Comparison of ENCODE assay signal across 11 cellular contexts in genomic region chr6:25312703-25313102, GRCh38. TPM values are rescaled to one million over a fixed set of nuclear protein-coding genes. Genes with fewer than 3 reads are reported as not detected.
DNase-seq lines count a peak whose midpoint lies in the region; ATAC-seq, FAIRE-seq and TF ChIP-seq lines count a peak whose summit lies in the region.
"Had no signal": no experiment of that assay in that cellular context is flagged by ENCODE, and none has a peak within 500 bp of the region (broad histone marks: within the 10 kb centered on the region; RNA-seq: fewer than 3 reads in every experiment).

No MANE protein-coding gene starts in this region.

- intact Hi-C loops in mammary epithelial cell (cut with micrococcal nuclease) (loop anchor here (1.0 kb wide), 1 partner anchor 33 kb away; the partner anchor contains the start of gene CARMIL1), left colon (cut with DNase I, micrococcal nuclease) (no loop called here)

- H3K9me3 ChIP-seq in AG04450 (ENCODE audit: control insufficient read depth, insufficient read depth, low read length) (no peaks in the 10 kb centered on the region), mammary epithelial cell (replicated peaks; ENCODE audit: insufficient read depth, low read length) (no peaks in the 10 kb centered on the region)
- H3K9me3 ChIP-seq: sigmoid colon had no signal

- H3K27me3 ChIP-seq in AG04450 (ENCODE audit: control insufficient read depth, insufficient read depth, low read length) = no peaks in the 10 kb centered on the region
- no peaks in the 10 kb centered on the region for H3K27me3 ChIP-seq in mammary epithelial cell (ENCODE audit: insufficient read depth, low read length)
- H3K27me3 ChIP-seq: sigmoid colon had no signal

- peaks cover 33% of the 10 kb centered on the region for H3K4me1 ChIP-seq in mammary epithelial cell (ENCODE audit: insufficient read depth, low read length)

- no peak for FAIRE-seq in HTR-8/SVneo (lab: Jason Lieb, UNC)

- BruUV-seq in mammary epithelial cell (replicated peaks; lab: Mats Ljungman, UMichigan) = no TSS peak

- no peak overlapping the region for H2AFZ ChIP-seq in mammary epithelial cell (ENCODE audit: low read depth, low read length)

- peak; percentile 12; the same call in 1 of the 2 replicates for TF ChIP-seq CTCF in AG04450 (IDR thresholded peaks at IDR 0.05; ENCODE audit: low read depth, low read length)
- peak in 1 of 2 donors; percentile 25 for TF ChIP-seq CTCF in mammary epithelial cell (conservative IDR thresholded peaks at IDR 0.05 in 1 of 2, IDR thresholded peaks at IDR 0.05 in 1 of 2; ENCODE audit: extremely low read depth in 1 of 2, insufficient read depth in 1 of 2, low read depth in 1 of 2, low read length in 2 of 2)

- peaks cover 91% of the 10 kb centered on the region for H3K79me2 ChIP-seq in mammary epithelial cell (ENCODE audit: insufficient read depth, low read length)

- WGBS in mammary epithelial cell (ENCODE audit: low coverage, missing lambda C conversion rate) = 0% methylated on average over 2 of the region's 2 CpGs

- H3K27ac ChIP-seq in AG04450 (ENCODE audit: low read depth, low read length) (peak overlapping the region; percentile 31), mammary epithelial cell (ENCODE audit: insufficient read depth, low read depth, low read length) (peak overlapping the region; percentile 80)

- H4K20me1 ChIP-seq in mammary epithelial cell (ENCODE audit: insufficient read depth, low read length) = no peaks in the 10 kb centered on the region

- POLR2A ChIA-PET in AG04450 (lab: Yijun Ruan, JAX) = interaction anchor here (0.7 kb wide), 2 partner anchors 13 to 90 kb away, joined by 3 read pairs; no protein-coding TSS in a partner anchor

- H3K4me3 ChIP-seq in AG04450 (ENCODE audit: low read depth, low read length) (no peak overlapping the region), mammary epithelial cell (replicated peaks in 1 of 3; ENCODE audit: insufficient read depth in 1 of 3, low read depth in 2 of 3, low read length in 3 of 3) (peak overlapping the region in 2 of 3 experiments; percentile 9 to 44)
- H3K4me3 ChIP-seq: sigmoid colon had no signal

- no peaks in the 10 kb centered on the region for H3K36me3 ChIP-seq in mammary epithelial cell (ENCODE audit: insufficient read depth, low read length)
- H3K36me3 ChIP-seq: sigmoid colon had no signal

- CTCF ChIA-PET in AG04450 (lab: Charles Lee) = interaction anchor here (1.3 to 3.1 kb wide), 4 partner anchors 9 to 178 kb away, joined by 3 to 20 read pairs (median 12); partner anchors contain the start of gene CARMIL1
- CTCF ChIA-PET in mammary epithelial cell (lab: Charles Lee; ENCODE audit: low non-redundant PET) = no interaction called here

- dilution Hi-C loops in mammary epithelial cell (cut with HindIII; ENCODE audit: low sequenced_read_pairs) = loop anchor here (5.0 kb wide), 1 partner anchor 85 kb away; no protein-coding TSS in a partner anchor

- H3K4me2 ChIP-seq in mammary epithelial cell (ENCODE audit: insufficient read depth, low read depth, low read length) = peak overlapping the region; percentile 77

- in situ Hi-C loops in mammary epithelial cell (cut with MboI; ENCODE audit: low sequenced_read_pairs in 2 of 2) = no loop called here

- ATAC-seq in left colon (peak; percentile 45), GM18873 (IDR thresholded peaks at IDR 0.05; ENCODE audit: low FRiP score, unreplicated experiment) (no peak)

- DNase-seq in AG04450 (ENCODE audit: low read depth, low spot score) (no peak), HTR-8/SVneo (ENCODE audit: insufficient read length, low spot score) (peak; percentile 36), mammary epithelial cell (peak; percentile 77), left colon (no peak), T-helper 9 cell (no peak), HuH-7 (ENCODE audit: low spot score) (no peak)
- no peak for DNase-seq in stimulated activated CD4-positive, alpha-beta T cell treated with anti-CD3 and anti-CD28 coated beads, Interleukin-12 subunit alpha, Interleukin-12 subunit beta, amount 100 ng/mL, for 4 hours
- DNase-seq: activated CD4-positive, alpha-beta T cell treated with anti-CD3 and anti-CD28 coated beads, Interleukin-2, amount 50 U/mL, for 4 hours; NCI-H1436 treated with DMSO at 0.1 percent for 48 hours; sigmoid colon had no signal

- H3K9ac ChIP-seq in mammary epithelial cell (ENCODE audit: insufficient read depth, low read length) = no peak overlapping the region

RNA-seq across cellular contexts. Expression of gene CARMIL1, which starts 33.5 kb away (rescaled TPM):
- polyA plus RNA-seq in AG04450 (2011; rRNA removed) = 0.41 and 0.55 TPM in 2 replicates
- 0.91 and 1.1 TPM in 2 replicates for polyA minus RNA-seq in AG04450 (2011; rRNA and poly(A)+ RNA removed)
- 10 to 100 TPM; 34.7 to 58.2 TPM for total RNA-seq in mammary epithelial cell
- 10.1 TPM for polyA plus RNA-seq in mammary epithelial cell
- 56.7 TPM for polyA minus RNA-seq in mammary epithelial cell
- total RNA-seq in left colon = 10 to 100 TPM; 56.3 to 58.7 TPM

Comparison
In these comparisons a context has a peak if more than half of its experiments do, and no peak if none do; other contexts are left out.
1. DNase-seq: peak in HTR-8/SVneo (single experiment) and mammary epithelial cell (single experiment); none in AG04450 (single experiment), left colon (0 of 2), stimulated activated CD4-positive, alpha-beta T cell treated with anti-CD3 and anti-CD28 coated beads, Interleukin-12 subunit alpha, Interleukin-12 subunit beta, amount 100 ng/mL, for 4 hours (single experiment), T-helper 9 cell (single experiment) and HuH-7 (single experiment).